ENCODE assay signal across 4 cellular contexts in genomic region chr1:71465093-71465492, GRCh38.
"Had no signal": no experiment of that assay in that cellular context is flagged by ENCODE, and none has a peak within 500 bp of the region (broad histone marks: within the 10 kb centered on the region; RNA-seq: fewer than 3 reads in every experiment).

No MANE protein-coding gene starts in this region.

- H3K27ac Mint-ChIP-seq: GM23338 had no signal

- H3K4me2 ChIP-seq: GM23338 had no signal

- H3K9me3 Mint-ChIP-seq: GM23338, H9 had no signal

- H3K4me3 Mint-ChIP-seq: GM23338, H9 had no signal

- DNase-seq: H9, HCEC 1CT, IMR-90 had no signal

- ATAC-seq: GM23338 had no signal

- H2AFZ ChIP-seq: GM23338 had no signal

- H3K4me3 ChIP-seq: GM23338 had no signal
